ENCODE assay signal across 26 cellular contexts in genomic region chr1:201364808-201365105, GRCh38. TPM values are rescaled to one million over a fixed set of nuclear protein-coding genes. Genes with fewer than 3 reads are reported as not detected.
DNase-seq lines count a peak whose midpoint lies in the region; FAIRE-seq and TF ChIP-seq lines count a peak whose summit lies in the region.
"Had no signal": no experiment of that assay in that cellular context is flagged by ENCODE, and none has a peak within 500 bp of the region (broad histone marks: within the 10 kb centered on the region; RNA-seq: fewer than 3 reads in every experiment).

No MANE protein-coding gene starts in this region.

- no peak for TF ChIP-seq RAD21 in H1 (IDR thresholded peaks at IDR 0.05 in 1 of 2, conservative IDR thresholded peaks at IDR 0.05 in 1 of 2; ENCODE audit: low read depth in 2 of 2, low read length in 2 of 2)

- H4K20me1 ChIP-seq in BLaER1 treated with 17β-estradiol and CSF1 and Interleukin-3, amounts not matched to agents 10 nM and 100 nM, result peaks cover 0 to 12% (median 0%) of the 10 kb centered on the region in 11 experiments; a peak in 1 of 22 replicates
- no peaks in the 10 kb centered on the region for H4K20me1 ChIP-seq in H1 (replicated peaks in 1 of 2; ENCODE audit: control insufficient read depth in 1 of 2, insufficient read depth in 2 of 2, low read length in 2 of 2)

- H3K18ac ChIP-seq in H1 (ENCODE audit: extremely low read depth, low read length) (peak overlapping the region; percentile 60; the same call in 1 of the 2 replicates), neuronal stem cell (ENCODE audit: low read length) (peak overlapping the region; percentile 42)

- H3K27me3 ChIP-seq in BLaER1 treated with 17β-estradiol and CSF1 and Interleukin-3, amounts not matched to agents 10 nM and 100 nM, result no peaks in the 10 kb centered on the region
- H3K27me3 ChIP-seq in H1 (replicated peaks in 1 of 4; ENCODE audit: control insufficient read depth in 3 of 4, extremely low read depth in 1 of 4, insufficient read depth in 3 of 4, low read length in 3 of 4) (no peaks in the 10 kb centered on the region), right atrium auricular region (no peaks in the 10 kb centered on the region), neuronal stem cell (ENCODE audit: control insufficient read depth in 3 of 3, insufficient read depth in 3 of 3, low read depth in 1 of 3, low read length in 3 of 3) (peaks cover 0 to 27% (median 0%) of the 10 kb centered on the region in 3 experiments), adrenal gland (no peaks in the 10 kb centered on the region)
- H3K27me3 ChIP-seq: BE2C had no signal

- intact Hi-C loops in adrenal gland (cut with DNase I), result no loop called here

- no peak for TF ChIP-seq EP300 in H1 (IDR thresholded peaks at IDR 0.05; ENCODE audit: borderline replicate concordance in 1 of 2, low read depth in 2 of 2, low read length in 2 of 2)

- H2BK120ac ChIP-seq in H1 (replicated peaks; ENCODE audit: low read depth, low read length), result no peak overlapping the region
- peak overlapping the region; percentile 12 for H2BK120ac ChIP-seq in neuronal stem cell (ENCODE audit: low read depth, low read length)

- peaks cover 10 to 78% (median 68%) of the 10 kb centered on the region in 10 experiments; a peak in 18 of 20 replicates for H3K4me1 ChIP-seq in BLaER1 treated with 17β-estradiol and CSF1 and Interleukin-3, amounts not matched to agents 10 nM and 100 nM
- peaks cover 0 to 5% (median under 1%) of the 10 kb centered on the region in 4 experiments; a peak in 4 of 7 replicates for H3K4me1 ChIP-seq in H1 (replicated peaks in 1 of 4; ENCODE audit: control insufficient read depth in 3 of 4, insufficient read depth in 4 of 4, low read length in 3 of 4)
- peaks cover 0 to 11% of the 10 kb centered on the region in 2 donors for H3K4me1 ChIP-seq in right atrium auricular region
- peaks cover 0 to 6% of the 10 kb centered on the region in 2 donors for H3K4me1 ChIP-seq in neuronal stem cell (ENCODE audit: control insufficient read depth in 2 of 2, insufficient read depth in 1 of 2, low read depth in 1 of 2, low read length in 2 of 2)
- H3K4me1 ChIP-seq in adrenal gland (replicated peaks in 1 of 2), result no peaks in the 10 kb centered on the region
- H3K4me1 ChIP-seq: HAP-1 had no signal

- no peak overlapping the region for H2BK20ac ChIP-seq in H1 (ENCODE audit: low read length)

- no peak overlapping the region for H3K27ac ChIP-seq in BLaER1 treated with 17β-estradiol and CSF1 and Interleukin-3, amounts not matched to agents 10 nM and 100 nM
- H3K27ac ChIP-seq in H1 (ENCODE audit: low read depth, low read length) (no peak overlapping the region), right atrium auricular region (peak overlapping the region; percentile 13 to 31), neuronal stem cell (replicated peaks; ENCODE audit: low read length) (no peak overlapping the region), adrenal gland (no peak overlapping the region), substantia nigra (ENCODE audit: low read depth, low read length, poor library complexity, severe bottlenecking) (no peak overlapping the region)
- H3K27ac ChIP-seq: GM23248, KMS-11, PC-9, RWPE1 had no signal

- H2BK12ac ChIP-seq in H1 (ENCODE audit: low read depth, low read length) (no peak overlapping the region), neuronal stem cell (ENCODE audit: low read length) (no peak overlapping the region)

- H3K14ac ChIP-seq in H1 (ENCODE audit: insufficient read length) (no peak overlapping the region), neuronal stem cell (ENCODE audit: low read length) (peak overlapping the region; percentile 85)

- H3K23ac ChIP-seq in H1 (ENCODE audit: insufficient read length) (no peak overlapping the region), neuronal stem cell (ENCODE audit: low read depth, low read length, poor library complexity) (peak overlapping the region; percentile 39)

- FAIRE-seq in H1 (lab: Jason Lieb, UNC), result no peak
- FAIRE-seq: GM12878, HTR-8/SVneo had no signal

- WGBS in H1 (ENCODE audit: extremely low coverage in 1 of 2, insufficient coverage in 1 of 2, insufficient read length in 1 of 2, insufficient replicate concordance in 2 of 2, low coverage in 1 of 2, low lambda C conversion rate in 2 of 2, missing lambda C conversion rate in 1 of 2), 2 experiments, result 96% methylated on average over 4 of the region's 6 CpGs; no CpG with 5 or more reads in 1 of the 2 experiments
- no CpG with 5 or more reads among the region's 6 CpGs for WGBS in neuronal stem cell (ENCODE audit: extremely low coverage in 2 of 2, insufficient read length in 2 of 2, insufficient replicate concordance in 1 of 2), 2 donors
- WGBS in adrenal gland, 4 donors, result 88 to 94% (median 89%) methylated on average over 6 of the region's 6 CpGs

- H3K9ac ChIP-seq in BLaER1 treated with 17β-estradiol and CSF1 and Interleukin-3, amounts not matched to agents 10 nM and 100 nM, result no peak overlapping the region; a peak in 1 of 22 replicates
- H3K9ac ChIP-seq in H1 (replicated peaks in 1 of 4; ENCODE audit: extremely low read depth in 1 of 4, low read depth in 3 of 4, low read length in 3 of 4) (no peak overlapping the region), neuronal stem cell (ENCODE audit: low read depth, low read length, poor library complexity) (peak overlapping the region; percentile 26)
- H3K9ac ChIP-seq: GM23248, KMS-11 had no signal

- no peak overlapping the region; the same call in 1 of the 2 replicates for H4K8ac ChIP-seq in H1 (ENCODE audit: extremely low read depth, insufficient read depth, low read length)
- H4K8ac ChIP-seq in neuronal stem cell (ENCODE audit: low read depth, low read length), result no peak overlapping the region

- H3K23me2 ChIP-seq in H1 (ENCODE audit: low read depth, low read length), result no peaks in the 10 kb centered on the region

- H3K56ac ChIP-seq in H1 (replicated peaks; ENCODE audit: insufficient read length, low read depth, low read length), result no peak overlapping the region

- H2BK15ac ChIP-seq in H1 (ENCODE audit: low read length) (no peak overlapping the region), neuronal stem cell (ENCODE audit: low read length) (peak overlapping the region; percentile 14)

- POLR2A ChIA-PET in H1 (lab: Charles Lee; ENCODE audit: partially characterized antibody), result interaction anchor here (1.7 kb wide), 1 partner anchor 11 kb away, joined by 8 read pairs; no protein-coding TSS in a partner anchor

- H3K79me1 ChIP-seq in H1 (ENCODE audit: low read depth, low read length), result no peaks in the 10 kb centered on the region
- H3K79me1 ChIP-seq in neuronal stem cell (ENCODE audit: low read depth, low read length), result peaks cover 4% of the 10 kb centered on the region

- H3K9me3 ChIP-seq in BLaER1 treated with 17β-estradiol and CSF1 and Interleukin-3, amounts not matched to agents 10 nM and 100 nM (replicated peaks in 1 of 11), result no peaks in the 10 kb centered on the region; a peak in 1 of 22 replicates
- H3K9me3 ChIP-seq in H1 (ENCODE audit: insufficient read depth in 2 of 2, low read depth in 1 of 2, low read length in 1 of 2) (no peaks in the 10 kb centered on the region), right atrium auricular region (no peaks in the 10 kb centered on the region), neuronal stem cell (replicated peaks in 1 of 2; ENCODE audit: control insufficient read depth in 2 of 2, insufficient read depth in 1 of 2, low read depth in 1 of 2, low read length in 2 of 2) (no peaks in the 10 kb centered on the region), adrenal gland (replicated peaks in 1 of 3) (no peaks in the 10 kb centered on the region)
- H3K9me3 ChIP-seq: BE2C, HAP-1 had no signal

- no peak for TF ChIP-seq POLR2A in H1 (IDR thresholded peaks at IDR 0.05; ENCODE audit: control extremely low read depth in 1 of 2, low read depth in 2 of 2, low read length in 2 of 2)
- no peak for TF ChIP-seq POLR2A in adrenal gland (IDR thresholded peaks at IDR 0.05)

- no peak overlapping the region for H4K91ac ChIP-seq in H1 (replicated peaks; ENCODE audit: insufficient read length, low read length)
- H4K91ac ChIP-seq in neuronal stem cell (ENCODE audit: low read depth, low read length, poor library complexity), result no peak overlapping the region

- no peak overlapping the region for H2AK5ac ChIP-seq in H1 (ENCODE audit: low read depth, low read length)
- H2AK5ac ChIP-seq in neuronal stem cell (ENCODE audit: low read depth, low read length), result peak overlapping the region; percentile 89

- CTCF ChIA-PET in H1 (lab: Charles Lee; ENCODE audit: partially characterized antibody), result interaction anchor here (0.7 to 14.7 kb wide), 11 partner anchors 10 to 142 kb away, joined by 3 to 275 read pairs (median 74); partner anchors contain the start of genes PKP1 and TNNT2

- TF ChIP-seq CTCF in H1 (IDR thresholded peaks at IDR 0.05; ENCODE audit: control extremely low read depth in 1 of 3, insufficient read depth in 1 of 3, low read depth in 1 of 3, low read length in 3 of 3) (no peak), right atrium auricular region (IDR thresholded peaks at IDR 0.05) (no peak), adrenal gland (IDR thresholded peaks at IDR 0.05) (no peak)

- H3K4ac ChIP-seq in H1 (replicated peaks; ENCODE audit: insufficient read length, low read depth, low read length) (no peak overlapping the region), neuronal stem cell (ENCODE audit: low read length) (no peak overlapping the region)

- H2AFZ ChIP-seq in H1 (ENCODE audit: low read length) (no peak overlapping the region), neuronal stem cell (ENCODE audit: low read length) (no peak overlapping the region)
- H2AFZ ChIP-seq: GM23248, PC-9 had no signal

- DNase-seq in H1 (ENCODE audit: low read depth in 1 of 2, low spot score in 2 of 2) (no peak), right atrium auricular region (ENCODE audit: low spot score) (no peak), neuronal stem cell (ENCODE audit: low spot score) (no peak), adrenal gland (no peak), nucleus accumbens (lab: John Stamatoyannopoulos, UW) (no peak), substantia nigra (lab: John Stamatoyannopoulos, UW) (no peak)
- DNase-seq: BE2C; CD4-positive, alpha-beta T cell; COR-L47; DND-41; GM23248; IMR-90; NCI-H1105; NCI-H146; NCI-H2029; NCI-H226; NCI-H510A treated with DMSO at 0.1 percent for 48 hours; NCI-H748 treated with DMSO at 0.1 percent for 48 hours; PC-9 had no signal

- H3K4me2 ChIP-seq in BLaER1 treated with 17β-estradiol and CSF1 and Interleukin-3, amounts not matched to agents 10 nM and 100 nM, result peak overlapping the region in 9 of 11 experiments; percentile 12 to 74 (median 60); a peak in 17 of 22 replicates
- H3K4me2 ChIP-seq in H1 (ENCODE audit: insufficient read depth in 1 of 2, low read depth in 2 of 2, low read length in 2 of 2) (no peak overlapping the region), neuronal stem cell (ENCODE audit: insufficient read depth, low read length, poor library complexity, severe bottlenecking) (no peak overlapping the region)
- H3K4me2 ChIP-seq: KMS-11, PC-9 had no signal

- no peaks in the 10 kb centered on the region for H3K36me3 ChIP-seq in BLaER1 treated with 17β-estradiol and CSF1 and Interleukin-3, amounts not matched to agents 10 nM and 100 nM
- H3K36me3 ChIP-seq in H1 (ENCODE audit: control insufficient read depth in 2 of 4, insufficient read depth in 4 of 4, low read length in 3 of 4), result no peaks in the 10 kb centered on the region
- peaks cover 99% of the 10 kb centered on the region for H3K36me3 ChIP-seq in right atrium auricular region
- H3K36me3 ChIP-seq in neuronal stem cell (replicated peaks in 1 of 2; ENCODE audit: control insufficient read depth in 2 of 2, insufficient read depth in 2 of 2, low read length in 2 of 2), result no peaks in the 10 kb centered on the region
- H3K36me3 ChIP-seq in adrenal gland (replicated peaks in 1 of 2), result no peaks in the 10 kb centered on the region
- H3K36me3 ChIP-seq: BE2C, HAP-1 had no signal

- H2BK5ac ChIP-seq in H1 (ENCODE audit: low read depth, low read length), result no peak overlapping the region
- H2BK5ac ChIP-seq in neuronal stem cell (ENCODE audit: low read length), result no peak overlapping the region

- H3K79me2 ChIP-seq in H1 (ENCODE audit: control insufficient read depth in 1 of 2, insufficient read depth in 2 of 2, low read length in 2 of 2), result no peaks in the 10 kb centered on the region

- H4K5ac ChIP-seq in H1 (ENCODE audit: insufficient read length, low read depth, low read length), result no peak overlapping the region

- H3K4me3 ChIP-seq in BLaER1 treated with 17β-estradiol and CSF1 and Interleukin-3, amounts not matched to agents 10 nM and 100 nM, result no peak overlapping the region
- H3K4me3 ChIP-seq in H1 (ENCODE audit: extremely low read depth in 1 of 4, insufficient read depth in 2 of 4, low read depth in 3 of 4, low read length in 4 of 4) (no peak overlapping the region), right atrium auricular region (no peak overlapping the region), neuronal stem cell (ENCODE audit: low read length in 2 of 2) (no peak overlapping the region), adrenal gland (no peak overlapping the region)
- H3K4me3 ChIP-seq: GM12878, GM23248, HAP-1, PC-9 had no signal

RNA-seq across cellular contexts. Expression of gene TNNT2, which starts 12.7 kb away (rescaled TPM):
- 21.0 and 22.6 TPM in 2 replicates for total RNA-seq in H1 (2021; fragmentation: NEBNext Ultra II Directional; extraction: Animal tissue kit (Norgen Biotek cat#: 25700))
- polyA plus RNA-seq in H1 (2011; rRNA removed), result 3.1 and 5.3 TPM in 2 replicates
- polyA plus RNA-seq in H1 (2011; cell fraction: cytosol; rRNA removed), result 13.9 TPM
- 21.3 TPM for polyA plus RNA-seq in H1 (2011; cell fraction: nucleus; rRNA removed)
- 14.8 to 17.7 TPM (median 16.7 TPM) in 4 replicates for polyA plus RNA-seq in H1 (2012, experiment 1 of 2)
- 4.4 TPM for polyA plus RNA-seq in H1 (2012, experiment 2 of 2)
- polyA plus RNA-seq in H1 (2013, experiment 1 of 2), result 15.5 TPM
- polyA plus RNA-seq in H1 (2013, experiment 2 of 2), result 14.1 TPM
- polyA minus RNA-seq in H1 (2011; rRNA and poly(A)+ RNA removed), result 5.8 and 8.4 TPM in 2 replicates
- 7.2 TPM for polyA minus RNA-seq in H1 (2011; cell fraction: cytosol; rRNA and poly(A)+ RNA removed)
- polyA minus RNA-seq in H1 (2011; cell fraction: nucleus; rRNA and poly(A)+ RNA removed), result 13.0 TPM
- total RNA-seq in right atrium auricular region, result over 10,000 TPM in 1 of 2 donors, 1,000 to 10,000 TPM in 1; 4,112 to 12,321 TPM
- 8.6 TPM for polyA plus RNA-seq in neuronal stem cell (2013, experiment 1 of 2)
- 10.2 TPM for polyA plus RNA-seq in neuronal stem cell (2013, experiment 2 of 2)
- total RNA-seq in adrenal gland, result 10 to 100 TPM in 1 of 8 donors, 1 to 10 TPM in 3, under 1 TPM in 2, not detected in 2; 0.39 to 10.5 (median 2.2) TPM
- polyA plus RNA-seq in adrenal gland, result 10 to 100 TPM; 10.3 to 37.3 (median 14.0) TPM
- total RNA-seq: CD4-positive, alpha-beta T cell; GM12878; GM23248 had no signal
- polyA plus RNA-seq: GM23248 had no signal

RNA-seq across cellular contexts. Expression of gene LAD1, which starts 34.4 kb away (rescaled TPM):
- 30.5 and 32.8 TPM in 2 replicates for total RNA-seq in H1 (2021; fragmentation: NEBNext Ultra II Directional; extraction: Animal tissue kit (Norgen Biotek cat#: 25700))
- polyA plus RNA-seq in H1 (2011; rRNA removed) (9.3 and 12.4 TPM in 2 replicates), adrenal gland (under 1 TPM in 2 of 3 donors, not detected in 1; 0.08 to 0.17 TPM)
- 9.9 TPM for polyA plus RNA-seq in H1 (2011; cell fraction: cytosol; rRNA removed)
- 16.3 TPM for polyA plus RNA-seq in H1 (2011; cell fraction: nucleus; rRNA removed)
- polyA plus RNA-seq in H1 (2012, experiment 1 of 2), result 17.1 to 22.3 TPM (median 20.0 TPM) in 4 replicates
- 21.6 TPM for polyA plus RNA-seq in H1 (2012, experiment 2 of 2)
- 20.5 TPM for polyA plus RNA-seq in H1 (2013, experiment 1 of 2)
- polyA plus RNA-seq in H1 (2013, experiment 2 of 2), result 20.2 TPM
- 7.7 and 10.7 TPM in 2 replicates for polyA minus RNA-seq in H1 (2011; rRNA and poly(A)+ RNA removed)
- polyA minus RNA-seq in H1 (2011; cell fraction: cytosol; rRNA and poly(A)+ RNA removed), result 8.4 TPM
- 13.1 TPM for polyA minus RNA-seq in H1 (2011; cell fraction: nucleus; rRNA and poly(A)+ RNA removed)
- total RNA-seq in right atrium auricular region (1 to 10 TPM; 1.4 to 8.8 TPM), adrenal gland (under 1 TPM in 2 of 8 donors, not detected in 6; 0.54 to 0.61 TPM)
- 0.86 TPM for polyA plus RNA-seq in neuronal stem cell (2013, experiment 1 of 2)
- polyA plus RNA-seq in neuronal stem cell (2013, experiment 2 of 2), result 0.86 TPM
- total RNA-seq: A673; CD4-positive, alpha-beta T cell; GM23248 had no signal
- polyA plus RNA-seq: GM23248 had no signal

RNA-seq across cellular contexts. Expression of gene TNNI1, which starts 56.8 kb away (rescaled TPM):
- total RNA-seq in H1 (2021; fragmentation: NEBNext Ultra II Directional; extraction: Animal tissue kit (Norgen Biotek cat#: 25700)), result 0.29 and 0.50 TPM in 2 replicates
- polyA plus RNA-seq in H1 (2011; rRNA removed) (0.46 and 1.0 TPM in 2 replicates), adrenal gland (under 1 TPM in 1 of 3 donors, not detected in 2; 0.27 TPM)
- 1.5 TPM for polyA plus RNA-seq in H1 (2011; cell fraction: cytosol; rRNA removed)
- 0.81 TPM for polyA plus RNA-seq in H1 (2011; cell fraction: nucleus; rRNA removed)
- 0.54 to 1.4 TPM (median 1.1 TPM) in 4 replicates for polyA plus RNA-seq in H1 (2012, experiment 1 of 2)
- 0.97 TPM for polyA plus RNA-seq in H1 (2012, experiment 2 of 2)
- polyA plus RNA-seq in H1 (2013, experiment 1 of 2), result 0.18 TPM
- polyA plus RNA-seq in H1 (2013, experiment 2 of 2), result 0.20 TPM
- 0.28 and 0.34 TPM in 2 replicates for polyA minus RNA-seq in H1 (2011; rRNA and poly(A)+ RNA removed)
- polyA minus RNA-seq in H1 (2011; cell fraction: cytosol; rRNA and poly(A)+ RNA removed), result not detected
- not detected for polyA minus RNA-seq in H1 (2011; cell fraction: nucleus; rRNA and poly(A)+ RNA removed)
- total RNA-seq in right atrium auricular region (100 to 1,000 TPM in 1 of 2 donors, 10 to 100 TPM in 1; 17.5 to 177 TPM), adrenal gland (1 to 10 TPM in 1 of 8 donors, under 1 TPM in 1, not detected in 6; 0.14 to 4.3 TPM)
- polyA plus RNA-seq in neuronal stem cell (2013, experiment 1 of 2), result 3.6 TPM
- polyA plus RNA-seq in neuronal stem cell (2013, experiment 2 of 2), result 3.4 TPM
- total RNA-seq: A673; CD4-positive, alpha-beta T cell; GM12878; GM23248; IMR-90; PC-9 had no signal
- polyA plus RNA-seq: IMR-90 had no signal

Comparison
In these comparisons a context has a peak if more than half of its experiments do, and no peak if none do; other contexts are left out.
1. H3K27ac ChIP-seq: peak in right atrium auricular region (2 of 2); none in BLaER1 treated with 17β-estradiol and CSF1 and Interleukin-3, amounts not matched to agents 10 nM and 100 nM (0 of 11), H1 (single experiment), neuronal stem cell (single experiment), adrenal gland (0 of 5) and substantia nigra (single experiment).
2. H3K4me2 ChIP-seq: peak in BLaER1 treated with 17β-estradiol and CSF1 and Interleukin-3, amounts not matched to agents 10 nM and 100 nM (9 of 11); none in H1 (0 of 2) and neuronal stem cell (single experiment).
3. RNA of gene TNNT2, which starts 12.7 kb away (total RNA-seq): 4,112 to 12,321 TPM in right atrium auricular region; 21.0 to 22.6 TPM in H1 and 0.39 to 10.5 TPM in adrenal gland; every median in the first group is over 100 times any median in the second.